Comparison of ENCODE assay signal across 17 cellular contexts in the genomic region with DNA sequence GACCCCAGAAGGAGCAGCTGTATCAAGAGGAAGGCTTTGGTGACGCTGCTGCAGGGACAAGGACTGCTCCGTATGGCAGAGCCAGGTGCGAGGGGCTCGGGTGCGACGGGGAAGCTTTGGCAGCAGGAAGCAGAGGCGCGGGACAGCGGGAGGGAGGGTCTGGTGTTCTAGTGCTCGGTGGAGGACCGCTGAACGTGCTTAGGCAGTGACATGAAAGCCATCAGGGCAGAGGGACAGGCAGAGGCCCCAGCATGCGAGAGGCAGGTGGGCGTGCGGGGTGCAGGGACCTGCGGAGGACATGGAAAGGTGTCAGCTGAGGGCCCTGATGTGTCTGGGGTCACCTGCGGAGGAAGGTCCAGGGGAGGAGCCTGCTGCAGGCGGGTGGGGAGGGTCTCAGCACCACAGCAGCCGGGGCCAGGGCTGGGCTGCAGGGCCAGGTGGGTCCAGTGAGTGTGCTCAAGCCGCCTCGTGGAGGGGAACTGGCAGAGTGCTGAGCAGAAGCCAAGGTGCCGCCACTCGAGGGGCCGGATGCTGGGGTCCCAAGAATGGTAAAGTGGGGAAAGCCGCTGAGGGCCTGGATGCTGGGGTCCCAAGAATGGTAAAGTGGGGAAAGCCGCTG. TPM values are rescaled to one million over a fixed set of nuclear protein-coding genes. Genes with fewer than 3 reads are reported as not detected.
DNase-seq lines count a peak whose midpoint lies in the region; ATAC-seq, FAIRE-seq and TF ChIP-seq lines count a peak whose summit lies in the region.
"Had no signal": no experiment of that assay in that cellular context is flagged by ENCODE, and none has a peak within 500 bp of the region (broad histone marks: within the 10 kb centered on the region; RNA-seq: fewer than 3 reads in every experiment).

No MANE protein-coding gene starts in this region.

- H3F3A ChIP-seq in PC-3 (ENCODE audit: low read length, unreplicated experiment) = no peaks in the 10 kb centered on the region

- no peak overlapping the region for H2AFZ ChIP-seq in PC-3 (ENCODE audit: low read length)

- H3K9ac ChIP-seq in BLaER1 = no peak overlapping the region
- H3K9ac ChIP-seq in endodermal cell (ENCODE audit: extremely low read depth, low read length, poor library complexity, severe bottlenecking) = no peak overlapping the region
- H3K9ac ChIP-seq in PC-3 (ENCODE audit: low read length) = no peak overlapping the region

- H3K27me3 ChIP-seq in BLaER1 = no peaks in the 10 kb centered on the region
- no peaks in the 10 kb centered on the region for H3K27me3 ChIP-seq in endodermal cell (ENCODE audit: control insufficient read depth, insufficient read depth, low read length, poor library complexity, severe bottlenecking)
- peaks cover 25% of the 10 kb centered on the region for H3K27me3 ChIP-seq in PC-3 (ENCODE audit: low read length)

- POLR2A ChIA-PET in PC-3 (lab: Charles Lee; ENCODE audit: unreplicated experiment) = no interaction called here

- H3K27me3 Mint-ChIP-seq in endodermal cell (ENCODE audit: insufficient read depth) (peaks cover 11% of the 10 kb centered on the region), natural killer cell (ENCODE audit: low read depth in 2 of 2) (peaks cover 6 to 7% of the 10 kb centered on the region in 2 donors)

- H3K4me1 Mint-ChIP-seq in endodermal cell = peaks cover 7% of the 10 kb centered on the region
- peaks cover 7 to 28% of the 10 kb centered on the region in 2 donors for H3K4me1 Mint-ChIP-seq in natural killer cell

- H3K27ac Mint-ChIP-seq in endodermal cell (peak overlapping the region; percentile 17), natural killer cell (peak overlapping the region; percentile 53 to 80)

- intact Hi-C loops in natural killer cell (cut with micrococcal nuclease) (no loop called here), PC-3 (cut with micrococcal nuclease) (no loop called here)

- peak; percentile 5 for FAIRE-seq in GM12892 (lab: Jason Lieb, UNC)

- 91% methylated on average over 21 to 26 of the region's 26 CpGs for WGBS in endodermal cell (ENCODE audit: insufficient coverage in 1 of 2, insufficient read length in 1 of 2), 2 experiments

- H3K9me3 Mint-ChIP-seq in endodermal cell (no peaks in the 10 kb centered on the region), natural killer cell (no peaks in the 10 kb centered on the region)

- H3K36me3 ChIP-seq in BLaER1 (no peaks in the 10 kb centered on the region), endodermal cell (ENCODE audit: control insufficient read depth, insufficient read depth, low read length) (no peaks in the 10 kb centered on the region), PC-3 (ENCODE audit: low read depth, low read length) (no peaks in the 10 kb centered on the region)
- H3K36me3 ChIP-seq: esophagus muscularis mucosa, heart right ventricle, prostate gland had no signal

- H3K36me3 Mint-ChIP-seq in endodermal cell (ENCODE audit: low read depth) (no peaks in the 10 kb centered on the region), natural killer cell (no peaks in the 10 kb centered on the region)

- H3K9me3 ChIP-seq in BLaER1 (no peaks in the 10 kb centered on the region), endodermal cell (ENCODE audit: control insufficient read depth, low read length) (no peaks in the 10 kb centered on the region), PC-3 (ENCODE audit: low read length) (no peaks in the 10 kb centered on the region)
- H3K9me3 ChIP-seq: esophagus muscularis mucosa, prostate gland had no signal

- H3K4me3 ChIP-seq in BLaER1 (peak overlapping the region; percentile 57; the same call in 1 of the 2 replicates), endodermal cell (ENCODE audit: low read length) (no peak overlapping the region), PC-3 (ENCODE audit: low read length) (no peak overlapping the region)
- H3K4me3 ChIP-seq: esophagus muscularis mucosa, prostate gland had no signal

- H3K27ac ChIP-seq in BLaER1 = peak overlapping the region; percentile 81; the same call in 1 of the 2 replicates
- no peak overlapping the region for H3K27ac ChIP-seq in endodermal cell (ENCODE audit: low read depth, low read length)
- H3K27ac ChIP-seq in PC-3 (ENCODE audit: low read length) = no peak overlapping the region
- H3K27ac ChIP-seq: esophagus muscularis mucosa, prostate gland had no signal

- H4K20me1 ChIP-seq in BLaER1 = no peaks in the 10 kb centered on the region
- H4K20me1 ChIP-seq in PC-3 (ENCODE audit: low read length) = no peaks in the 10 kb centered on the region

- H3K4me2 ChIP-seq in BLaER1 = peak overlapping the region; percentile 89
- no peak overlapping the region for H3K4me2 ChIP-seq in PC-3 (ENCODE audit: low read length)

- H3K4me1 ChIP-seq in BLaER1 (peaks cover 32% of the 10 kb centered on the region), endodermal cell (ENCODE audit: control insufficient read depth, insufficient read depth, low read length) (peaks cover 3% of the 10 kb centered on the region), PC-3 (ENCODE audit: insufficient read depth, low read length) (no peaks in the 10 kb centered on the region)
- H3K4me1 ChIP-seq: esophagus muscularis mucosa, prostate gland had no signal

- DNase-seq in GM12892 (ENCODE audit: insufficient read length) = no peak
- no peak for DNase-seq in endodermal cell
- DNase-seq in natural killer cell = no peak
- no peak for DNase-seq in GF-D8 (lab: John Stamatoyannopoulos, UW)
- DNase-seq in stimulated activated CD4-positive, alpha-beta T cell treated with anti-CD3 and anti-CD28 coated beads, Interleukin-15, amount 100 ng/mL, for 24 hours = no peak
- no peak for DNase-seq in PC-3
- DNase-seq: dermis blood vessel endothelial cell; DMS79 treated with DMSO at 0.1 percent for 48 hours; Kasumi-1; kidney glomerular epithelial cell; NCI-H1417 treated with DMSO at 0.1 percent for 48 hours; NK-92 treated with Interleukin-12 subunit alpha and Interleukin-12 subunit beta, amount 100 ng/mL, for 24 hours had no signal

- no peak for TF ChIP-seq POLR2A in GM12892 (IDR thresholded peaks at IDR 0.05; ENCODE audit: low read depth, low read length)

- TF ChIP-seq CTCF in endodermal cell (conservative IDR thresholded peaks at IDR 0.05) = no peak
- TF ChIP-seq CTCF in natural killer cell (IDR thresholded peaks at IDR 0.05) = no peak
- no peak for TF ChIP-seq CTCF in PC-3 (conservative IDR thresholded peaks at IDR 0.05; ENCODE audit: low read depth, low read length)

- no TSS peak for BruUV-seq in PC-3 (replicated peaks; lab: Mats Ljungman, UMichigan)

- ATAC-seq in natural killer cell (no peak), HG03159 (IDR thresholded peaks at IDR 0.05; ENCODE audit: unreplicated experiment) (no peak), PC-3 (no peak)
- ATAC-seq: heart right ventricle had no signal

- no peaks in the 10 kb centered on the region for H3K9me2 ChIP-seq in PC-3 (replicated peaks; ENCODE audit: low read length)

- CTCF ChIA-PET in PC-3 (lab: Charles Lee) = no interaction called here

- no peaks in the 10 kb centered on the region for H3K79me2 ChIP-seq in PC-3 (ENCODE audit: low read length)

- H3K4me3 Mint-ChIP-seq in endodermal cell = no peak overlapping the region
- H3K4me3 Mint-ChIP-seq in natural killer cell = peak overlapping the region; percentile 70

RNA-seq across cellular contexts. Expression of a gene that starts 18.6 kb away (rescaled TPM):
- polyA plus RNA-seq in GM12892 (2012; ENCODE audit: missing spikeins) = 1.3 TPM
- total RNA-seq in endodermal cell (1 to 10 TPM; 1.3 to 1.5 TPM), natural killer cell (1 to 10 TPM in 1 of 3 donors, under 1 TPM in 2; 0.61 to 1.1 (median 0.73) TPM), PC-3 (2014; rRNA removed) (4.7 and 4.9 TPM in 2 replicates)
- 1.5 TPM for polyA plus RNA-seq in endodermal cell (2013, experiment 1 of 2)
- 1.4 TPM for polyA plus RNA-seq in endodermal cell (2013, experiment 2 of 2)
